9 cellular contexts compared by ENCODE assay signal in genomic region chr11:118929496-118930151, GRCh38. TPM values are rescaled to one million over a fixed set of nuclear protein-coding genes. Genes with fewer than 3 reads are reported as not detected.
DNase-seq lines count a peak whose midpoint lies in the region; ATAC-seq and TF ChIP-seq lines count a peak whose summit lies in the region.
"Had no signal": no experiment of that assay in that cellular context is flagged by ENCODE, and none has a peak within 500 bp of the region (broad histone marks: within the 10 kb centered on the region; RNA-seq: fewer than 3 reads in every experiment).

No MANE protein-coding gene starts in this region.

- H3K27me3 ChIP-seq in Karpas-422 (ENCODE audit: low read length) (no peaks in the 10 kb centered on the region), gastroesophageal sphincter (no peaks in the 10 kb centered on the region), tibial artery (no peaks in the 10 kb centered on the region)

- H3K36me3 ChIP-seq in Karpas-422 (ENCODE audit: insufficient read depth, low read length) (no peaks in the 10 kb centered on the region), gastroesophageal sphincter (no peaks in the 10 kb centered on the region), tibial artery (no peaks in the 10 kb centered on the region)

- H3K9me2 ChIP-seq in Karpas-422 (replicated peaks; ENCODE audit: insufficient read depth, low read length): no peaks in the 10 kb centered on the region

- H3K79me2 ChIP-seq in Karpas-422 (ENCODE audit: low read length): no peaks in the 10 kb centered on the region

- DNase-seq in Caki2 (ENCODE audit: low read depth) (peak; percentile 80), Karpas-422 (peak; percentile 68), SHP77 treated with DMSO at 0.1 percent for 48 hours (lab: John Stamatoyannopoulos, UW) (peak; percentile 28), neural crest cell (ENCODE audit: low read depth, low spot score) (peak; percentile 78), tibial artery (peak; percentile 83 to 93)
- peak in 3 of 4 experiments; percentile 56 to 74 (median 60) for DNase-seq in activated naive CD4-positive, alpha-beta T cell (lab: John Stamatoyannopoulos, UW)

- H2AFZ ChIP-seq in Karpas-422 (ENCODE audit: low read length): no peak overlapping the region

- H4K20me1 ChIP-seq in Karpas-422 (ENCODE audit: insufficient read depth, low read depth, low read length): no peaks in the 10 kb centered on the region

- H3K9ac ChIP-seq in Karpas-422 (ENCODE audit: low read length): peak overlapping the region; percentile 61

- WGBS in gastroesophageal sphincter (ENCODE audit: low coverage in 1 of 2), 2 donors: 0% methylated on average over 5 to 6 of the region's 28 CpGs

- H3K36me3 Mint-ChIP-seq in neural crest cell (ENCODE audit: low read depth): no peaks in the 10 kb centered on the region

- H3K4me3 Mint-ChIP-seq in neural crest cell: peak overlapping the region; percentile 99

- in situ Hi-C loops in Caki2 (cut with HindIII; ENCODE audit: low pct_unique_long_range_greater_than_20kb, low sequenced_read_pairs): no loop called here

- H3K9me3 Mint-ChIP-seq in neural crest cell: no peaks in the 10 kb centered on the region

- H3K27ac Mint-ChIP-seq in neural crest cell (ENCODE audit: unreplicated experiment): no peak overlapping the region

- peaks cover 49% of the 10 kb centered on the region for H3K4me1 Mint-ChIP-seq in neural crest cell

- no peak for TF ChIP-seq POLR2A in gastroesophageal sphincter (IDR thresholded peaks at IDR 0.05)

- H3K4me1 ChIP-seq in Karpas-422 (ENCODE audit: low read length) (peaks cover 34% of the 10 kb centered on the region), gastroesophageal sphincter (peaks cover 0 to 65% (median 13%) of the 10 kb centered on the region in 3 donors), tibial artery (peaks cover 0 to 48% (median 36%) of the 10 kb centered on the region in 4 donors)

- peak; percentile 55 for ATAC-seq in gastroesophageal sphincter
- ATAC-seq in HG02678 (IDR thresholded peaks at IDR 0.05; ENCODE audit: unreplicated experiment): no peak

- H3K4me2 ChIP-seq in Karpas-422 (ENCODE audit: low read depth, low read length, poor library complexity, severe bottlenecking): peak overlapping the region; percentile 82

- TF ChIP-seq CTCF in gastroesophageal sphincter (IDR thresholded peaks at IDR 0.05) (no peak), neural crest cell (conservative IDR thresholded peaks at IDR 0.05) (no peak), tibial artery (IDR thresholded peaks at IDR 0.05) (no peak)

- peaks cover 13% of the 10 kb centered on the region for H3K27me3 Mint-ChIP-seq in neural crest cell (ENCODE audit: low read depth)

- H3K27ac ChIP-seq in Karpas-422 (ENCODE audit: low read length) (no peak overlapping the region), gastroesophageal sphincter (peak overlapping the region; percentile 93 to 98 (median 95)), tibial artery (peak overlapping the region; percentile 96 to 99)

- H3K4me3 ChIP-seq in Karpas-422 (ENCODE audit: low read length): peak overlapping the region; percentile 68
- H3K4me3 ChIP-seq in gastroesophageal sphincter: peak overlapping the region; percentile 73 to 86
- peak overlapping the region; percentile 74 to 86 for H3K4me3 ChIP-seq in tibial artery

- intact Hi-C loops in tibial artery (cut with DNase I; ENCODE audit: low total_unique reads): loop anchor here (5.0 kb wide), 1 partner anchor 137 kb away; the partner anchor contains the start of gene DDX6

- H3K9me3 ChIP-seq in Karpas-422 (ENCODE audit: low read length) (no peaks in the 10 kb centered on the region), gastroesophageal sphincter (no peaks in the 10 kb centered on the region), tibial artery (no peaks in the 10 kb centered on the region)

- no peak for TF ChIP-seq EP300 in gastroesophageal sphincter (IDR thresholded peaks at IDR 0.05)

RNA-seq across cellular contexts. Expression of gene BCL9L, which starts 3.9 kb away (rescaled TPM):
- total RNA-seq in Caki2 (2014; rRNA removed; shearing (Covaris generic); ENCODE audit: low replicate concordance): 3.4 and 3.9 TPM in 2 replicates
- total RNA-seq in Karpas-422 (2014; rRNA removed; shearing (Covaris generic); ENCODE audit: low replicate concordance): 0.18 and 0.56 TPM in 2 replicates
- total RNA-seq in gastroesophageal sphincter (10 to 100 TPM; 24.6 to 66.2 (median 30.8) TPM), neural crest cell (19.2 and 21.2 TPM in 2 replicates)

RNA-seq across cellular contexts. Expression of gene UPK2, which starts 26.5 kb away (rescaled TPM):
- not detected in 2 replicates for total RNA-seq in Caki2 (2014; rRNA removed; shearing (Covaris generic); ENCODE audit: low replicate concordance)
- not detected in 2 replicates for total RNA-seq in Karpas-422 (2014; rRNA removed; shearing (Covaris generic); ENCODE audit: low replicate concordance)
- total RNA-seq in gastroesophageal sphincter (not detected), neural crest cell (not detected in 2 replicates)
- total RNA-seq: activated CD8-positive, alpha-beta memory T cell treated with anti-CD3 and anti-CD28 coated beads for 36 hours had no signal

RNA-seq across cellular contexts. Expression of gene FOXR1, which starts 41.9 kb away (rescaled TPM):
- total RNA-seq in Caki2 (2014; rRNA removed; shearing (Covaris generic); ENCODE audit: low replicate concordance): not detected in 2 replicates
- total RNA-seq in Karpas-422 (2014; rRNA removed; shearing (Covaris generic); ENCODE audit: low replicate concordance): not detected in 2 replicates
- total RNA-seq in gastroesophageal sphincter (not detected), neural crest cell (not detected in 2 replicates)
- total RNA-seq: activated CD8-positive, alpha-beta memory T cell treated with anti-CD3 and anti-CD28 coated beads for 36 hours had no signal

RNA-seq across cellular contexts. Expression of gene CXCR5, which starts 45.9 kb away (rescaled TPM):
- total RNA-seq in Caki2 (2014; rRNA removed; shearing (Covaris generic); ENCODE audit: low replicate concordance): not detected in 2 replicates
- 0.71 and 1.2 TPM in 2 replicates for total RNA-seq in Karpas-422 (2014; rRNA removed; shearing (Covaris generic); ENCODE audit: low replicate concordance)
- under 1 TPM in 1 of 4 donors, not detected in 3; 0.08 TPM for total RNA-seq in gastroesophageal sphincter
- total RNA-seq in neural crest cell: not detected in 2 replicates

Comparison
In these comparisons a context has a peak if more than half of its experiments do, and no peak if none do; other contexts are left out.
1. DNase-seq: peak in every context shown above with its lines; median percentile 88 in tibial artery; 80 in Caki2; 78 in neural crest cell; 68 in Karpas-422; 60 in activated naive CD4-positive, alpha-beta T cell; 28 in SHP77 treated with DMSO at 0.1 percent for 48 hours.